In genomic region chr16:12871784-12872183, GRCh38 we compare ENCODE assay signal across 35 cellular contexts. TPM values are rescaled to one million over a fixed set of nuclear protein-coding genes. Genes with fewer than 3 reads are reported as not detected.
"Had no signal": no experiment of that assay in that cellular context is flagged by ENCODE, and none has a peak within 500 bp of the region (broad histone marks: within the 10 kb centered on the region; RNA-seq: fewer than 3 reads in every experiment).

No MANE protein-coding gene starts in this region.

- DNase-seq: activated CD4-positive, alpha-beta T cell treated with anti-CD3 and anti-CD28 coated beads for 48 hours; activated CD4-positive, alpha-beta T cell treated with anti-CD3 and anti-CD28 coated beads, Interleukin-2, amount 50 U/mL, for 48 hours; activated CD8-positive, alpha-beta memory T cell treated with anti-CD3 and anti-CD28 coated beads for 24 hours; activated effector memory CD4-positive, alpha-beta T cell treated with anti-CD3 and anti-CD28 coated beads, Interleukin-2, amount 50 U/mL, for 16 hours; activated naive CD4-positive, alpha-beta T cell treated with anti-CD3 and anti-CD28 coated beads for 36 hours; activated naive CD8-positive, alpha-beta T cell treated with anti-CD3 and anti-CD28 coated beads for 36 hours; activated T-cell treated with anti-CD3 and anti-CD28 coated beads, Interleukin-2, amount 50 U/mL, for 1 hour; effector memory CD8-positive, alpha-beta T cell; foreskin fibroblast; head of caudate nucleus; hypothalamus; immature natural killer cell; kidney; left colon; natural killer cell; stimulated activated CD4-positive, alpha-beta T cell treated with anti-CD3 and anti-CD28 coated beads, Interleukin-15, amount 100 ng/mL, for 24 hours; stimulated activated CD4-positive, alpha-beta T cell treated with anti-CD3 and anti-CD28 coated beads, Interleukin-2, amount 100 ng/mL, for 24 hours; stimulated activated naive CD4-positive, alpha-beta T cell treated with Interleukin-2 at 50 U/mL for 16 hours; T-helper 9 cell; testis; trophoblast cell; uterus; WERI-Rb-1 had no signal

- H3K27ac ChIP-seq: ascending aorta, cardiac muscle cell, coronary artery, neural progenitor cell, right atrium auricular region, testis, uterus, WERI-Rb-1 had no signal

- H3K36me3 ChIP-seq: ascending aorta, cardiac muscle cell, neural progenitor cell, right atrium auricular region, uterus, WERI-Rb-1 had no signal

- H3K27ac Mint-ChIP-seq: activated naive CD4-positive, alpha-beta T cell treated with anti-CD3 and anti-CD28 coated beads for 36 hours; activated naive CD8-positive, alpha-beta T cell treated with anti-CD3 and anti-CD28 coated beads for 36 hours; activated T-helper 1 cell treated with anti-CD3 and anti-CD28 coated beads, Interleukin-12 subunit alpha, Interleukin-12 subunit beta, Interleukin-2, Interleukin-4 antibody, amounts not matched to agents 30 ng/mL and 10 ng/mL and 1 ng/mL, durations not matched to agents 14 hours and 24 hours and 36 hours; brain; effector memory CD8-positive, alpha-beta T cell; immature natural killer cell; natural killer cell; neural progenitor cell; T-helper 1 cell treated with Interleukin-12 subunit alpha and Interleukin-12 subunit beta and Interleukin-4 antibody, amounts not matched to agents 30 μg/mL and 1 μg/mL, for 36 hours had no signal

- H3K4me1 Mint-ChIP-seq: activated naive CD8-positive, alpha-beta T cell treated with anti-CD3 and anti-CD28 coated beads for 36 hours; brain; immature natural killer cell; natural killer cell; neural progenitor cell had no signal

- H3K36me3 Mint-ChIP-seq: activated naive CD8-positive, alpha-beta T cell treated with anti-CD3 and anti-CD28 coated beads for 36 hours; brain; immature natural killer cell; natural killer cell; neural progenitor cell had no signal

- H3K4me1 ChIP-seq: ascending aorta, neural progenitor cell, right atrium auricular region, testis, uterus had no signal

- ATAC-seq: activated CD4-positive, CD25-positive, alpha-beta regulatory T cell treated with anti-CD3 and anti-CD28 coated beads, Interleukin-2, amount 50 U/mL, for 24 hours; effector memory CD8-positive, alpha-beta T cell; esophagus mucosa; left colon; natural killer cell had no signal

- H3K4me3 Mint-ChIP-seq: activated naive CD4-positive, alpha-beta T cell treated with anti-CD3 and anti-CD28 coated beads for 36 hours; activated naive CD8-positive, alpha-beta T cell treated with anti-CD3 and anti-CD28 coated beads for 36 hours; activated T-helper 1 cell treated with anti-CD3 and anti-CD28 coated beads, Interleukin-12 subunit alpha, Interleukin-12 subunit beta, Interleukin-2, Interleukin-4 antibody, amounts not matched to agents 30 ng/mL and 10 ng/mL and 1 ng/mL, durations not matched to agents 14 hours and 24 hours and 36 hours; brain; effector memory CD8-positive, alpha-beta T cell; immature natural killer cell; natural killer cell; neural progenitor cell; T-helper 1 cell treated with Interleukin-12 subunit alpha and Interleukin-12 subunit beta and Interleukin-4 antibody, amounts not matched to agents 30 μg/mL and 1 μg/mL, for 36 hours had no signal

- H3K4me2 ChIP-seq: neural progenitor cell had no signal

- H3K4me3 ChIP-seq: ascending aorta, cardiac muscle cell, coronary artery, neural progenitor cell, right atrium auricular region, testis, uterus had no signal

- H2AFZ ChIP-seq: neural progenitor cell had no signal

- H3K27me3 ChIP-seq: ascending aorta, cardiac muscle cell, neural progenitor cell, right atrium auricular region, testis, uterus had no signal

- H3K9ac ChIP-seq: neural progenitor cell had no signal

- H3K9me3 Mint-ChIP-seq: activated naive CD4-positive, alpha-beta T cell treated with anti-CD3 and anti-CD28 coated beads for 36 hours; activated naive CD8-positive, alpha-beta T cell treated with anti-CD3 and anti-CD28 coated beads for 36 hours; effector memory CD8-positive, alpha-beta T cell; immature natural killer cell; natural killer cell had no signal

- H3K9me3 ChIP-seq: ascending aorta, testis, uterus had no signal

RNA-seq across cellular contexts. Expression of gene SHISA9, which starts 29.6 kb away (rescaled TPM):
- total RNA-seq: activated naive CD4-positive, alpha-beta T cell treated with anti-CD3 and anti-CD28 coated beads for 36 hours; activated naive CD8-positive, alpha-beta T cell treated with anti-CD3 and anti-CD28 coated beads for 36 hours; endothelial cell of umbilical vein; pulmonary artery endothelial cell had no signal
- polyA plus RNA-seq: cardiac muscle cell, endothelial cell of umbilical vein, immature natural killer cell had no signal
